Comparison of ENCODE assay signal across 22 cellular contexts in genomic region chr13:67070306-67070705, GRCh38.
"Had no signal": no experiment of that assay in that cellular context is flagged by ENCODE, and none has a peak within 500 bp of the region (broad histone marks: within the 10 kb centered on the region; RNA-seq: fewer than 3 reads in every experiment).

No MANE protein-coding gene starts in this region.

- ATAC-seq: activated CD8-positive, alpha-beta T cell treated with anti-CD3 and anti-CD28 coated beads, Interleukin-2, amount 10 ng/mL, durations not matched to agents 7 days and 5 days; activated naive CD8-positive, alpha-beta T cell treated with anti-CD3 and anti-CD28 coated beads, Interleukin-2, amount 50 U/mL, for 24 hours; foreskin keratinocyte; natural killer cell treated with Interleukin-12 subunit alpha and Interleukin-12 subunit beta and Interleukin-15 and Interleukin-18, amount 100 ng/mL, for 72 hours; pancreas; right cardiac atrium; stimulated activated naive CD8-positive, alpha-beta T cell treated with anti-CD3 and anti-CD28 coated beads, Interleukin-15, amount 100 ng/mL, for 72 hours had no signal

- H3K4me3 ChIP-seq: pancreas, suprapubic skin, transverse colon had no signal

- FAIRE-seq: islet of Langerhans, pancreas, urothelium cell line had no signal

- H3K9me3 ChIP-seq: pancreas, suprapubic skin, transverse colon had no signal

- H3K27me3 ChIP-seq: brain microvascular endothelial cell, foreskin keratinocyte, pancreas, suprapubic skin, transverse colon had no signal

- H3K36me3 ChIP-seq: brain microvascular endothelial cell, pancreas, suprapubic skin, transverse colon had no signal

- DNase-seq: activated CD4-positive, alpha-beta T cell treated with anti-CD3 and anti-CD28 coated beads for 1 hour; activated CD4-positive, alpha-beta T cell treated with anti-CD3 and anti-CD28 coated beads, Interleukin-2, amount 50 U/mL, for 1 hour; activated CD8-positive, alpha-beta T cell treated with anti-CD3 and anti-CD28 coated beads, Interleukin-2, amount 10 ng/mL, durations not matched to agents 7 days and 5 days; activated gamma-delta T cell; activated naive CD4-positive, alpha-beta T cell treated with anti-CD3 and anti-CD28 coated beads, Interleukin-2, amount 50 U/mL, for 16 hours; activated naive CD8-positive, alpha-beta T cell treated with anti-CD3 and anti-CD28 coated beads, Interleukin-2, amount 50 U/mL, for 24 hours; aorta; brain microvascular endothelial cell; central memory CD4-positive, alpha-beta T cell; dermis blood vessel endothelial cell; effector memory CD4-positive, alpha-beta T cell; foreskin keratinocyte; pancreas; right cardiac atrium; stimulated activated CD4-positive, alpha-beta T cell treated with anti-CD3 and anti-CD28 coated beads, Interleukin-4, amount 100 ng/mL, for 4 hours; stimulated activated naive CD8-positive, alpha-beta T cell treated with anti-CD3 and anti-CD28 coated beads, Interleukin-15, amount 100 ng/mL, for 72 hours; transverse colon had no signal

- H3K27ac ChIP-seq: brain microvascular endothelial cell, foreskin keratinocyte, pancreas, suprapubic skin, transverse colon, VCaP had no signal

- H3K4me1 ChIP-seq: foreskin keratinocyte, pancreas, suprapubic skin, transverse colon had no signal
